ENCODE assay signal across 1 cellular context in genomic region chr4:165740911-165741310, GRCh38.
TF ChIP-seq lines count a peak whose summit lies in the region.

No MANE protein-coding gene starts in this region.

TF ChIP-seq in K562, 482 proteins besides CTCF, POLR2A, EP300 and RAD21:
- no peak for TF ChIP-seq THAP12 (CRISPR knock-in tag; IDR thresholded peaks at IDR 0.05)
- TF ChIP-seq, protein P1, sequence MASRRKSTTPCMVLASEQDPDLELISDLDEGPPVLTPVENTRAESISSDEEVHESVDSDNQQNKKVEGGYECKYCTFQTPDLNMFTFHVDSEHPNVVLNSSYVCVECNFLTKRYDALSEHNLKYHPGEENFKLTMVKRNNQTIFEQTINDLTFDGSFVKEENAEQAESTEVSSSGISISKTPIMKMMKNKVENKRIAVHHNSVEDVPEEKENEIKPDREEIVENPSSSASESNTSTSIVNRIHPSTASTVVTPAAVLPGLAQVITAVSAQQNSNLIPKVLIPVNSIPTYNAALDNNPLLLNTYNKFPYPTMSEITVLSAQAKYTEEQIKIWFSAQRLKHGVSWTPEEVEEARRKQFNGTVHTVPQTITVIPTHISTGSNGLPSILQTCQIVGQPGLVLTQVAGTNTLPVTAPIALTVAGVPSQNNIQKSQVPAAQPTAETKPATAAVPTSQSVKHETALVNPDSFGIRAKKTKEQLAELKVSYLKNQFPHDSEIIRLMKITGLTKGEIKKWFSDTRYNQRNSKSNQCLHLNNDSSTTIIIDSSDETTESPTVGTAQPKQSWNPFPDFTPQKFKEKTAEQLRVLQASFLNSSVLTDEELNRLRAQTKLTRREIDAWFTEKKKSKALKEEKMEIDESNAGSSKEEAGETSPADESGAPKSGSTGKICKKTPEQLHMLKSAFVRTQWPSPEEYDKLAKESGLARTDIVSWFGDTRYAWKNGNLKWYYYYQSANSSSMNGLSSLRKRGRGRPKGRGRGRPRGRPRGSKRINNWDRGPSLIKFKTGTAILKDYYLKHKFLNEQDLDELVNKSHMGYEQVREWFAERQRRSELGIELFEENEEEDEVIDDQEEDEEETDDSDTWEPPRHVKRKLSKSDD (conservative IDR thresholded peaks at IDR 0.05; ENCODE audit: low read length) = no peak
- TF ChIP-seq MEIS2 (IDR thresholded peaks at IDR 0.05; ENCODE audit: partially characterized antibody) = peak; percentile 40
- TF ChIP-seq SP2 (IDR thresholded peaks at IDR 0.05; ENCODE audit: extremely low read depth, low read depth, low read length, poor library complexity, severe bottlenecking) = no peak
TF ChIP-seq in K562: peak in this region for 1.
